Comparison of ENCODE assay signal across 26 cellular contexts in genomic region chr15:95520922-95521321, GRCh38.
"Had no signal": no experiment of that assay in that cellular context is flagged by ENCODE, and none has a peak within 500 bp of the region (broad histone marks: within the 10 kb centered on the region; RNA-seq: fewer than 3 reads in every experiment).

No MANE protein-coding gene starts in this region.

- H3K4me3 ChIP-seq: adrenal gland, body of pancreas, esophagus squamous epithelium had no signal

- ATAC-seq: activated CD4-positive, alpha-beta T cell treated with anti-CD3 and anti-CD28 coated beads for 36 hours; activated CD8-positive, alpha-beta T cell treated with anti-CD3 and anti-CD28 coated beads, Interleukin-2, amount 10 ng/mL, durations not matched to agents 7 days and 5 days; activated naive CD8-positive, alpha-beta T cell treated with anti-CD3 and anti-CD28 coated beads, Interleukin-2, amount 50 U/mL, for 24 hours; activated T-cell treated with anti-CD3 and anti-CD28 coated beads, Interleukin-2, amount 50 U/mL, for 72 hours; body of pancreas had no signal

- H3K4me3 Mint-ChIP-seq: activated CD4-positive, alpha-beta memory T cell treated with anti-CD3 and anti-CD28 coated beads for 36 hours; activated CD4-positive, alpha-beta T cell treated with anti-CD3 and anti-CD28 coated beads for 36 hours; activated CD4-positive, alpha-beta T cell treated with anti-CD3 and anti-CD28 coated beads, Interleukin-2, amount 10 ng/mL, durations not matched to agents 24 days and 14 days; activated CD8-positive, alpha-beta T cell treated with anti-CD3 and anti-CD28 coated beads, Interleukin-2, amount 10 ng/mL, durations not matched to agents 7 days and 5 days; activated naive CD4-positive, alpha-beta T cell treated with anti-CD3 and anti-CD28 coated beads, Interleukin-2, amount 50 U/mL, for 24 hours; activated naive CD8-positive, alpha-beta T cell treated with anti-CD3 and anti-CD28 coated beads for 36 hours; activated naive CD8-positive, alpha-beta T cell treated with anti-CD3 and anti-CD28 coated beads, Interleukin-2, amount 50 U/mL, for 24 hours; activated T-cell treated with anti-CD3 and anti-CD28 coated beads, Interleukin-2, amount 50 U/mL, for 24 hours; activated T-cell treated with anti-CD3 and anti-CD28 coated beads, Interleukin-2, amount 50 U/mL, for 72 hours had no signal

- DNase-seq: activated CD4-positive, alpha-beta memory T cell treated with anti-CD3 and anti-CD28 coated beads for 36 hours; activated CD4-positive, alpha-beta T cell treated with anti-CD3 and anti-CD28 coated beads for 36 hours; activated CD4-positive, CD25-positive, alpha-beta regulatory T cell; activated CD4-positive, CD25-positive, alpha-beta regulatory T cell treated with anti-CD3 and anti-CD28 coated beads, Interleukin-2, amount 50 U/mL, for 72 hours; activated CD8-positive, alpha-beta memory T cell treated with anti-CD3 and anti-CD28 coated beads, Interleukin-2, amount 50 U/mL, for 48 hours; activated CD8-positive, alpha-beta T cell treated with anti-CD3 and anti-CD28 coated beads, Interleukin-2, amount 10 ng/mL, durations not matched to agents 7 days and 5 days; activated gamma-delta T cell; activated naive CD4-positive, alpha-beta T cell; activated naive CD8-positive, alpha-beta T cell treated with anti-CD3 and anti-CD28 coated beads for 36 hours; activated naive CD8-positive, alpha-beta T cell treated with anti-CD3 and anti-CD28 coated beads, Interleukin-2, amount 50 U/mL, for 24 hours; activated T-cell treated with anti-CD3 and anti-CD28 coated beads for 4 hours; activated T-cell treated with anti-CD3 and anti-CD28 coated beads, Interleukin-2, amount 50 U/mL, for 24 hours; activated T-cell treated with anti-CD3 and anti-CD28 coated beads, Interleukin-2, amount 50 U/mL, for 72 hours; adrenal gland; amygdala; aorta; body of pancreas; caudate nucleus; cortex of kidney; effector CD8-positive, alpha-beta T cell; esophagus squamous epithelium; head of caudate nucleus; T-helper 2 cell had no signal

- H3K27me3 Mint-ChIP-seq: activated CD4-positive, alpha-beta memory T cell treated with anti-CD3 and anti-CD28 coated beads for 36 hours; activated CD4-positive, alpha-beta T cell treated with anti-CD3 and anti-CD28 coated beads, Interleukin-2, amount 10 ng/mL, durations not matched to agents 24 days and 14 days had no signal

- H3K36me3 Mint-ChIP-seq: activated CD4-positive, alpha-beta memory T cell treated with anti-CD3 and anti-CD28 coated beads for 36 hours; activated naive CD4-positive, alpha-beta T cell treated with anti-CD3 and anti-CD28 coated beads, Interleukin-2, amount 50 U/mL, for 24 hours; activated naive CD8-positive, alpha-beta T cell treated with anti-CD3 and anti-CD28 coated beads for 36 hours had no signal

- H3K9me3 Mint-ChIP-seq: activated naive CD4-positive, alpha-beta T cell treated with anti-CD3 and anti-CD28 coated beads, Interleukin-2, amount 50 U/mL, for 24 hours; activated T-cell treated with anti-CD3 and anti-CD28 coated beads, Interleukin-2, amount 50 U/mL, for 24 hours had no signal

- H3K27ac Mint-ChIP-seq: activated CD4-positive, alpha-beta memory T cell treated with anti-CD3 and anti-CD28 coated beads for 36 hours; activated CD4-positive, alpha-beta T cell treated with anti-CD3 and anti-CD28 coated beads for 36 hours; activated CD4-positive, alpha-beta T cell treated with anti-CD3 and anti-CD28 coated beads, Interleukin-2, amount 10 ng/mL, durations not matched to agents 24 days and 14 days; activated CD8-positive, alpha-beta T cell treated with anti-CD3 and anti-CD28 coated beads, Interleukin-2, amount 10 ng/mL, durations not matched to agents 7 days and 5 days; activated naive CD4-positive, alpha-beta T cell treated with anti-CD3 and anti-CD28 coated beads, Interleukin-2, amount 50 U/mL, for 24 hours; activated naive CD8-positive, alpha-beta T cell treated with anti-CD3 and anti-CD28 coated beads for 36 hours; activated naive CD8-positive, alpha-beta T cell treated with anti-CD3 and anti-CD28 coated beads, Interleukin-2, amount 50 U/mL, for 24 hours; activated T-cell treated with anti-CD3 and anti-CD28 coated beads, Interleukin-2, amount 50 U/mL, for 24 hours; activated T-cell treated with anti-CD3 and anti-CD28 coated beads, Interleukin-2, amount 50 U/mL, for 72 hours had no signal

- H3K4me1 Mint-ChIP-seq: activated CD4-positive, alpha-beta T cell treated with anti-CD3 and anti-CD28 coated beads for 36 hours; activated CD4-positive, alpha-beta T cell treated with anti-CD3 and anti-CD28 coated beads, Interleukin-2, amount 10 ng/mL, durations not matched to agents 24 days and 14 days; activated naive CD4-positive, alpha-beta T cell treated with anti-CD3 and anti-CD28 coated beads, Interleukin-2, amount 50 U/mL, for 24 hours; activated naive CD8-positive, alpha-beta T cell treated with anti-CD3 and anti-CD28 coated beads for 36 hours; activated naive CD8-positive, alpha-beta T cell treated with anti-CD3 and anti-CD28 coated beads, Interleukin-2, amount 50 U/mL, for 24 hours had no signal

- H3K4me1 ChIP-seq: adrenal gland, body of pancreas, esophagus squamous epithelium had no signal

- H3K9me3 ChIP-seq: adrenal gland, body of pancreas, esophagus squamous epithelium had no signal

- H3K36me3 ChIP-seq: adrenal gland, esophagus squamous epithelium had no signal

- H3K27me3 ChIP-seq: adrenal gland, body of pancreas, esophagus squamous epithelium had no signal

- H3K27ac ChIP-seq: adrenal gland, body of pancreas, epithelial cell of prostate, esophagus squamous epithelium had no signal
